8 cellular contexts compared by ENCODE assay signal in the genomic region with DNA sequence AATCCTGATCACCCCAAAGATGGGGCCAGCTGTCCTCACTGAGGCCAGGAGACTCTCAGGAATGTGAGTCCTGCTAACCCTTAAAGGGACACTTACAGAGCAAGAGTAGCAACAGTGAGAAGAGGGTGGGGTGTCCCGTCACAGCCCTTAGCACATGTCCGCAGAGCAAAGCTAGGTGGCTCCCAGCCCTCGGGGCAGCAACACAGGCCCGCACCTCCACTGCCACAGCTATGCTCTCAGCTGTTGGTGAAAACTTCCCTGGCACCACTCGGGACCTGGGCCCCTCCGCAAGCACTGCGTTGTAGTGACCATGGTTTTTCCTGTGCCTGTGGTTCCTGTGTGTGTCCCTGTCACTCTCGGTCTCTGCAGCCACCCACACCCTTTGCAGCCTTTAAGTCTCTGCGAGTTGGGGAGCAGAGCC.
DNase-seq lines count a peak whose midpoint lies in the region; ATAC-seq, FAIRE-seq and TF ChIP-seq lines count a peak whose summit lies in the region.
"Had no signal": no experiment of that assay in that cellular context is flagged by ENCODE, and none has a peak within 500 bp of the region (broad histone marks: within the 10 kb centered on the region; RNA-seq: fewer than 3 reads in every experiment).

No MANE protein-coding gene starts in this region.

- 89% methylated on average over 9 of the region's 9 CpGs for whole genome bisulfite sequencing in HepG2 (ENCODE audit: low lambda C conversion rate)

- CTCF ChIA-PET in HepG2 (lab: Yijun Ruan, JAX; ENCODE audit: low intra/inter-chr PET ratio, low total read pairs), result no interaction called here

- ATAC-seq in activated naive CD8-positive, alpha-beta T cell treated with anti-CD3 and anti-CD28 coated beads, Interleukin-2, amount 10 ng/mL, durations not matched to agents 7 days and 5 days (ENCODE audit: low read depth), result no peak
- ATAC-seq in HepG2 (peak; percentile 12; the same call in 1 of the 3 replicates), GM18502 (IDR thresholded peaks at IDR 0.05; ENCODE audit: poor library complexity, unreplicated experiment) (no peak)

- H3K36me3 Mint-ChIP-seq in activated naive CD8-positive, alpha-beta T cell treated with anti-CD3 and anti-CD28 coated beads, Interleukin-2, amount 10 ng/mL, durations not matched to agents 7 days and 5 days, result peaks cover 1% of the 10 kb centered on the region

- POLR2A ChIA-PET in activated naive CD8-positive, alpha-beta T cell treated with anti-CD3 and anti-CD28 coated beads, Interleukin-2, amount 10 ng/mL, durations not matched to agents 7 days and 5 days (lab: Charles Lee), result interaction anchor here (0.6 kb wide), 1 partner anchor 179 kb away, joined by 6 read pairs; no protein-coding TSS in a partner anchor
- POLR2A ChIA-PET in HepG2 (lab: Yijun Ruan, JAX), result no interaction called here

- H3K4me1 Mint-ChIP-seq in activated naive CD8-positive, alpha-beta T cell treated with anti-CD3 and anti-CD28 coated beads, Interleukin-2, amount 10 ng/mL, durations not matched to agents 7 days and 5 days, result peaks cover 21% of the 10 kb centered on the region

- no peak overlapping the region for H3K27ac Mint-ChIP-seq in activated naive CD8-positive, alpha-beta T cell treated with anti-CD3 and anti-CD28 coated beads, Interleukin-2, amount 10 ng/mL, durations not matched to agents 7 days and 5 days

- H3K4me3 Mint-ChIP-seq in activated naive CD8-positive, alpha-beta T cell treated with anti-CD3 and anti-CD28 coated beads, Interleukin-2, amount 10 ng/mL, durations not matched to agents 7 days and 5 days, result peak overlapping the region; percentile 81

- H3K4me1 ChIP-seq in HepG2 (ENCODE audit: insufficient read depth, low read length) (peaks cover 53% of the 10 kb centered on the region), stomach smooth muscle (ENCODE audit: control insufficient read depth, insufficient read depth, low read length) (peaks cover 3% of the 10 kb centered on the region)

- H3K4me2 ChIP-seq in HepG2 (ENCODE audit: low read depth, low read length), result no peak overlapping the region

- H3K27ac ChIP-seq in HepG2 (ENCODE audit: extremely low read length, insufficient read depth, low read length) (no peak overlapping the region), stomach smooth muscle (ENCODE audit: low read length) (no peak overlapping the region)

- peaks cover 27% of the 10 kb centered on the region for H3K27me3 Mint-ChIP-seq in activated naive CD8-positive, alpha-beta T cell treated with anti-CD3 and anti-CD28 coated beads, Interleukin-2, amount 10 ng/mL, durations not matched to agents 7 days and 5 days

- TF ChIP-seq EP300 in HepG2 (IDR thresholded peaks at IDR 0.05; ENCODE audit: low read depth in 2 of 2, low read length in 2 of 2) (no peak), HepG2 (CRISPR knock-in tag; IDR thresholded peaks at IDR 0.05; ENCODE audit: borderline replicate concordance) (no peak)

- H3K9ac ChIP-seq in HepG2 (ENCODE audit: insufficient read depth, low read depth, low read length) (no peak overlapping the region), stomach smooth muscle (ENCODE audit: low read length in 2 of 2) (no peak overlapping the region)

- peak overlapping the region; percentile 48 for H3K4me3 ChIP-seq in Jurkat, Clone E6-1 (ENCODE audit: low read length)
- H3K4me3 ChIP-seq in HepG2 (replicated peaks in 1 of 3; ENCODE audit: insufficient read depth in 1 of 3, low read depth in 2 of 3, low read length in 3 of 3) (no peak overlapping the region), stomach smooth muscle (ENCODE audit: low read length in 2 of 2) (peak overlapping the region; percentile 35 to 77)

- no TSS peak for BruUV-seq in HepG2 (replicated peaks; lab: Mats Ljungman, UMichigan)

- H3K79me2 ChIP-seq in HepG2 (ENCODE audit: insufficient read depth, low read length), result no peaks in the 10 kb centered on the region

- H3K9me3 Mint-ChIP-seq in activated naive CD8-positive, alpha-beta T cell treated with anti-CD3 and anti-CD28 coated beads, Interleukin-2, amount 10 ng/mL, durations not matched to agents 7 days and 5 days, result no peaks in the 10 kb centered on the region

- H3K9me3 ChIP-seq in HepG2 (ENCODE audit: low read length), result no peaks in the 10 kb centered on the region
- no peaks in the 10 kb centered on the region for H3K9me3 ChIP-seq in stomach smooth muscle (ENCODE audit: control insufficient read depth in 2 of 2, low read length in 2 of 2)

- DNase-seq in Jurkat, Clone E6-1 (ENCODE audit: low read depth, low spot score), result no peak
- DNase-seq in activated naive CD8-positive, alpha-beta T cell treated with anti-CD3 and anti-CD28 coated beads, Interleukin-2, amount 10 ng/mL, durations not matched to agents 7 days and 5 days, result no peak
- DNase-seq in HepG2 (ENCODE audit: low spot score) (no peak), D341Med (ENCODE audit: low spot score) (no peak), hepatic stellate cell (ENCODE audit: low spot score) (no peak)

- FAIRE-seq in HepG2 (lab: Jason Lieb, UNC), result no peak
- FAIRE-seq: urothelium cell line had no signal

- H3K36me3 ChIP-seq in HepG2 (replicated peaks in 1 of 2; ENCODE audit: control insufficient read depth in 1 of 2, insufficient read depth in 2 of 2, low read length in 2 of 2) (no peaks in the 10 kb centered on the region), stomach smooth muscle (ENCODE audit: control insufficient read depth in 2 of 2, insufficient read depth in 2 of 2, low read length in 2 of 2) (no peaks in the 10 kb centered on the region)

- no peaks in the 10 kb centered on the region for H4K20me1 ChIP-seq in HepG2 (ENCODE audit: insufficient read depth, low read length)

- no peak for TF ChIP-seq POLR2A in HepG2 (IDR thresholded peaks at IDR 0.05; ENCODE audit: insufficient read depth in 1 of 2, low read depth in 2 of 2, low read length in 2 of 2)

- H2AFZ ChIP-seq in HepG2 (ENCODE audit: low read length), result no peak overlapping the region

- in situ Hi-C loops in HepG2 (cut with HindIII; ENCODE audit: extremely low pct_ligation_motif_present, low pct_unique_long_range_greater_than_20kb), result no loop called here

- H3K27me3 ChIP-seq in HepG2 (ENCODE audit: control insufficient read depth in 1 of 2, insufficient read depth in 2 of 2, low read length in 2 of 2), result no peaks in the 10 kb centered on the region
- peaks cover 0 to 4% of the 10 kb centered on the region in 2 donors for H3K27me3 ChIP-seq in stomach smooth muscle (ENCODE audit: control insufficient read depth in 1 of 2, insufficient read depth in 2 of 2, low read length in 2 of 2)

- TF ChIP-seq RAD21 in HepG2 (CRISPR knock-in tag; IDR thresholded peaks at IDR 0.05), result no peak

- TF ChIP-seq CTCF in HepG2 (CRISPR knock-in tag; IDR thresholded peaks at IDR 0.05), result no peak

- intact Hi-C loops in HepG2 (cut with micrococcal nuclease; ENCODE audit: unreplicated experiment), result no loop called here

TF ChIP-seq in HepG2, 621 proteins besides CTCF, POLR2A, EP300 and RAD21 (continues in another document):
- TF ChIP-seq ZNF788 (CRISPR knock-in tag; IDR thresholded peaks at IDR 0.05; ENCODE audit: borderline replicate concordance) (peak; percentile 33; the same call in 1 of the 2 replicates), RAD51 (IDR thresholded peaks at IDR 0.05; ENCODE audit: borderline replicate concordance) (no peak), PITX1 (CRISPR knock-in tag; IDR thresholded peaks at IDR 0.05) (0 out of 2 replicates have a peak, but pooled peaks have one; percentile 20), ZSCAN9 (CRISPR knock-in tag; IDR thresholded peaks at IDR 0.05; ENCODE audit: borderline replicate concordance) (no peak), RARG (CRISPR knock-in tag; IDR thresholded peaks at IDR 0.05; ENCODE audit: low read depth) (no peak), DNMT3B (CRISPR knock-in tag; conservative IDR thresholded peaks at IDR 0.05) (no peak), EZH2 (conservative IDR thresholded peaks at IDR 0.05; ENCODE audit: low read depth, low read length) (no peak), ZNF891 (CRISPR knock-in tag; IDR thresholded peaks at IDR 0.05) (no peak)
- TF ChIP-seq, protein P1, sequence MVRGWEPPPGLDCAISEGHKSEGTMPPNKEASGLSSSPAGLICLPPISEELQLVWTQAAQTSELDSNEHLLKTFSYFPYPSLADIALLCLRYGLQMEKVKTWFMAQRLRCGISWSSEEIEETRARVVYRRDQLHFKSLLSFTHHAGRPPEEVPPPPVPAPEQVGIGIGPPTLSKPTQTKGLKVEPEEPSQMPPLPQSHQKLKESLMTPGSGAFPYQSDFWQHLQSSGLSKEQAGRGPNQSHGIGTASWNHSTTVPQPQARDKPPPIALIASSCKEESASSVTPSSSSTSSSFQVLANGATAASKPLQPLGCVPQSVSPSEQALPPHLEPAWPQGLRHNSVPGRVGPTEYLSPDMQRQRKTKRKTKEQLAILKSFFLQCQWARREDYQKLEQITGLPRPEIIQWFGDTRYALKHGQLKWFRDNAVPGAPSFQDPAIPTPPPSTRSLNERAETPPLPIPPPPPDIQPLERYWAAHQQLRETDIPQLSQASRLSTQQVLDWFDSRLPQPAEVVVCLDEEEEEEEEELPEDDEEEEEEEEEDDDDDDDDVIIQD (CRISPR knock-in tag; IDR thresholded peaks at IDR 0.05; ENCODE audit: low read depth), result no peak
- TF ChIP-seq, protein P2, sequence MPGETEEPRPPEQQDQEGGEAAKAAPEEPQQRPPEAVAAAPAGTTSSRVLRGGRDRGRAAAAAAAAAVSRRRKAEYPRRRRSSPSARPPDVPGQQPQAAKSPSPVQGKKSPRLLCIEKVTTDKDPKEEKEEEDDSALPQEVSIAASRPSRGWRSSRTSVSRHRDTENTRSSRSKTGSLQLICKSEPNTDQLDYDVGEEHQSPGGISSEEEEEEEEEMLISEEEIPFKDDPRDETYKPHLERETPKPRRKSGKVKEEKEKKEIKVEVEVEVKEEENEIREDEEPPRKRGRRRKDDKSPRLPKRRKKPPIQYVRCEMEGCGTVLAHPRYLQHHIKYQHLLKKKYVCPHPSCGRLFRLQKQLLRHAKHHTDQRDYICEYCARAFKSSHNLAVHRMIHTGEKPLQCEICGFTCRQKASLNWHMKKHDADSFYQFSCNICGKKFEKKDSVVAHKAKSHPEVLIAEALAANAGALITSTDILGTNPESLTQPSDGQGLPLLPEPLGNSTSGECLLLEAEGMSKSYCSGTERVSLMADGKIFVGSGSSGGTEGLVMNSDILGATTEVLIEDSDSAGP (CRISPR knock-in tag; IDR thresholded peaks at IDR 0.05; ENCODE audit: borderline replicate concordance), result peak; percentile 61; the same call in 1 of the 2 replicates

Comparison
In these comparisons a context has a peak if more than half of its experiments do, and no peak if none do; other contexts are left out.
1. H3K4me3 ChIP-seq: peak in Jurkat, Clone E6-1 (single experiment) and stomach smooth muscle (2 of 2); none in HepG2 (0 of 3).